Comparison of ENCODE assay signal across 8 cellular contexts in genomic region chr15:29571728-29572454, GRCh38.
DNase-seq lines count a peak whose midpoint lies in the region; ATAC-seq and TF ChIP-seq lines count a peak whose summit lies in the region.

No MANE protein-coding gene starts in this region.

- H3K4me1 ChIP-seq in BLaER1 treated with 17β-estradiol and CSF1 and Interleukin-3, amounts not matched to agents 10 nM and 100 nM, result peaks cover 0 to 45% (median 25%) of the 10 kb centered on the region in 10 experiments; a peak in 15 of 20 replicates
- H3K4me1 ChIP-seq in mucosa of rectum (ENCODE audit: control insufficient read depth in 2 of 2, insufficient read depth in 2 of 2, low read length in 2 of 2), result peaks cover 5 to 20% of the 10 kb centered on the region in 2 donors

- POLR2A ChIA-PET in HEK293T (lab: Yijun Ruan, JAX), result no interaction called here

- H3K9ac ChIP-seq in BLaER1 treated with 17β-estradiol and CSF1 and Interleukin-3, amounts not matched to agents 10 nM and 100 nM, result 0 out of 22 replicates have a peak overlapping the region, but pooled peaks of 1 of the 11 experiments have one; percentile 5
- H3K9ac ChIP-seq in mucosa of rectum (ENCODE audit: low read depth in 1 of 2, low read length in 2 of 2), result peak overlapping the region in 1 of 2 donors; percentile 62

- peak overlapping the region in 10 of 11 experiments; percentile 17 to 77 (median 57); a peak in 18 of 22 replicates for H3K4me2 ChIP-seq in BLaER1 treated with 17β-estradiol and CSF1 and Interleukin-3, amounts not matched to agents 10 nM and 100 nM

- no peaks in the 10 kb centered on the region for H4K20me1 ChIP-seq in BLaER1 treated with 17β-estradiol and CSF1 and Interleukin-3, amounts not matched to agents 10 nM and 100 nM

- DNase-seq in HEK293T (ENCODE audit: extremely low spot score) (no peak), cerebellum (ENCODE audit: low spot score) (peak; percentile 19), SHP77 treated with DMSO at 0.1 percent for 48 hours (lab: John Stamatoyannopoulos, UW) (no peak)

- H3K27me3 ChIP-seq in BLaER1 treated with 17β-estradiol and CSF1 and Interleukin-3, amounts not matched to agents 10 nM and 100 nM, result no peaks in the 10 kb centered on the region
- peaks cover 0 to 6% of the 10 kb centered on the region in 2 donors for H3K27me3 ChIP-seq in mucosa of rectum (ENCODE audit: control insufficient read depth in 2 of 2, insufficient read depth in 2 of 2, low read length in 2 of 2)

- H3K4me3 ChIP-seq in BLaER1 treated with 17β-estradiol and CSF1 and Interleukin-3, amounts not matched to agents 10 nM and 100 nM, result peak overlapping the region in 1 of 10 experiments; percentile 26; a peak in 5 of 20 replicates
- peak overlapping the region; percentile 59 to 62 for H3K4me3 ChIP-seq in mucosa of rectum (ENCODE audit: low read length in 2 of 2)

- CTCF ChIA-PET in HEK293T (lab: Yijun Ruan, JAX), result no interaction called here

- H3K27ac ChIP-seq in BLaER1 treated with 17β-estradiol and CSF1 and Interleukin-3, amounts not matched to agents 10 nM and 100 nM, result no peak overlapping the region
- peak overlapping the region; percentile 12 to 68 for H3K27ac ChIP-seq in mucosa of rectum (ENCODE audit: low read depth in 2 of 2, low read length in 2 of 2)

- H3K36me3 ChIP-seq in BLaER1 treated with 17β-estradiol and CSF1 and Interleukin-3, amounts not matched to agents 10 nM and 100 nM, result no peaks in the 10 kb centered on the region
- no peaks in the 10 kb centered on the region for H3K36me3 ChIP-seq in mucosa of rectum (ENCODE audit: control insufficient read depth in 2 of 2, insufficient read depth in 2 of 2, low read length in 2 of 2)

- H3K9me3 ChIP-seq in BLaER1 treated with 17β-estradiol and CSF1 and Interleukin-3, amounts not matched to agents 10 nM and 100 nM (replicated peaks in 1 of 11), result peaks cover 15 to 35% (median 20%) of the 10 kb centered on the region in 11 experiments
- H3K9me3 ChIP-seq in mucosa of rectum (ENCODE audit: control insufficient read depth in 2 of 2, low read length in 2 of 2), result no peaks in the 10 kb centered on the region

- ATAC-seq in GM18517 (IDR thresholded peaks at IDR 0.05; ENCODE audit: unreplicated experiment) (no peak), GM21619 (IDR thresholded peaks at IDR 0.05; ENCODE audit: unreplicated experiment) (no peak), HG03354 (IDR thresholded peaks at IDR 0.05; ENCODE audit: poor library complexity, severe bottlenecking, unreplicated experiment) (no peak)

TF ChIP-seq in HEK293T, 16 proteins besides CTCF, POLR2A, EP300 and RAD21:
- TF ChIP-seq FOXM1 (IDR thresholded peaks at IDR 0.05; ENCODE audit: borderline replicate concordance), result no peak
- TF ChIP-seq PKNOX1 (IDR thresholded peaks at IDR 0.05), result 0 out of 2 replicates have a peak, but pooled peaks have one; percentile 12
TF ChIP-seq in HEK293T: peak in this region for 1.

Comparison
In these comparisons a context has a peak if more than half of its experiments do, and no peak if none do; other contexts are left out.
1. H3K27ac ChIP-seq: peak in mucosa of rectum (2 of 2); none in BLaER1 treated with 17β-estradiol and CSF1 and Interleukin-3, amounts not matched to agents 10 nM and 100 nM (0 of 11).